ENCODE assay signal across 8 cellular contexts in the genomic region with DNA sequence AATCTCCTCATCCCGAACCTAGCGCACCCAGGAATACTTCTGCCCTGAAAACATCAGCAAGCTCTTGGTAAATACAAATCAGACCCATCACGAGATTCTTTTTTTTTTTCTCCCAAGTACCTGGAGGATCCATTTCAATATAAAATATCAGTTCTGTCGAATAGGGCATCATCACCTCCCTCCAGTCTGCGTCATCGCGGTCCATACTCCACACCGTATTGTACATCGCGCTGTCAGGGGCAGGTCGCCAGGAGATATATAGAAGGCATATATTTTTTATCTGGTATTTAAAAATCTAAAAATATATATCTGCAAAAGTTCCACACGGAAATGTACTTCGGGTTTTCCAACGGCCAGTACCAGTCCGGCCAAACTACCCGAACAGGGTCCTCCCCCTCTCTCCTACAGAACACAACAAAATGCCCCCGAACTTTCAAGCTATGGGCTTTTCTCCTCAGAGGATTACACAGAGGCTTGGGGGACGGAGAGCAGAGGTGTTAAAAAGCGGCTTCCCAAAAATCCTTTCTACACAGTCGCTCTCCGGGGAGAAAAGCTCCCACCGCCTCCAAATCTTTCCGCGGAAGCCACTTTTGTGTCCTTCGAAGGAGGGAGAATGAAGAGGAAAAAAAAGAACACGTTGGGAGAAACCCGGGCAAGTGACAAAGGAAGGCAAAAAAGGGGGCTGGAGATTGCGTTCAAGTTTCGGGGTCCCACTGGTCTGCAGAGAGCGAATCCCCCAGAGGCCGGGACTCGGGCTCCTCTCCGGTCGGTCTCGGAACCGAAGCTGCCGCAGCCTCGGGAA. TPM values are rescaled to one million over a fixed set of nuclear protein-coding genes. Genes with fewer than 3 reads are reported as not detected.
DNase-seq lines count a peak whose midpoint lies in the region; ATAC-seq, FAIRE-seq and TF ChIP-seq lines count a peak whose summit lies in the region.

No MANE protein-coding gene starts in this region.

- TF ChIP-seq CTCF in bronchial epithelial cell (IDR thresholded peaks at IDR 0.05; ENCODE audit: insufficient read depth, low read length, severe bottlenecking) (no peak), left lung (IDR thresholded peaks at IDR 0.05) (no peak)

- H3K4me3 Mint-ChIP-seq in CD8-positive, alpha-beta memory T cell: peak overlapping the region; percentile 94 to 100 (median 99)
- H3K4me3 Mint-ChIP-seq in T-helper 17 cell: peak overlapping the region; percentile 99

- peak overlapping the region; percentile 81 for H3K4me3 ChIP-seq in CD8-positive, alpha-beta memory T cell (ENCODE audit: low read length)
- peak overlapping the region; percentile 66 for H3K4me3 ChIP-seq in bronchial epithelial cell (ENCODE audit: low read depth, low read length)
- H3K4me3 ChIP-seq in left lung: peak overlapping the region; percentile 48 to 67

- no peak for FAIRE-seq in bronchial epithelial cell (lab: Jason Lieb, UNC)

- peaks cover 17% of the 10 kb centered on the region for H3K4me1 ChIP-seq in CD8-positive, alpha-beta memory T cell (ENCODE audit: insufficient read depth, low read length)
- peaks cover 0 to 27% of the 10 kb centered on the region in 2 donors for H3K4me1 ChIP-seq in left lung

- ATAC-seq in T-helper 17 cell: peak; percentile 27
- ATAC-seq in left lung: peak; percentile 5
- no peak for ATAC-seq in GM19397 (IDR thresholded peaks at IDR 0.05; ENCODE audit: unreplicated experiment)

- no peaks in the 10 kb centered on the region for H3K9me3 ChIP-seq in CD8-positive, alpha-beta memory T cell (ENCODE audit: low read length)
- H3K9me3 ChIP-seq in T-helper 17 cell (ENCODE audit: control insufficient read depth, low read length, poor library complexity, severe bottlenecking) (no peaks in the 10 kb centered on the region), left lung (no peaks in the 10 kb centered on the region)

- DNase-seq in CD8-positive, alpha-beta memory T cell: peak; percentile 7 to 48 (median 28)
- DNase-seq in LoVo (ENCODE audit: low spot score) (peak; percentile 36), T-helper 17 cell (peak in 1 of 3 donors; percentile 8), bronchial epithelial cell (ENCODE audit: low read depth) (peak; percentile 41), left lung (peak in 1 of 2 donors; percentile 41), SKM-1 treated with dmso at 0.1 percent for 144 hours (lab: John Stamatoyannopoulos, UW; ENCODE audit: unreplicated experiment) (no peak)
- peak; percentile 4 for DNase-seq in stimulated activated CD8-positive, alpha-beta memory T cell treated with anti-CD3 and anti-CD28 coated beads, Interleukin-12 subunit alpha, Interleukin-12 subunit beta, amount 100 ng/mL, for 1 hour (ENCODE audit: low read depth)

- H3K27ac Mint-ChIP-seq in CD8-positive, alpha-beta memory T cell: peak overlapping the region; percentile 59 to 100 (median 98)
- peak overlapping the region; percentile 94 for H3K27ac Mint-ChIP-seq in T-helper 17 cell

- H3K9me3 Mint-ChIP-seq in CD8-positive, alpha-beta memory T cell: no peaks in the 10 kb centered on the region

- H3K4me1 Mint-ChIP-seq in CD8-positive, alpha-beta memory T cell: peaks cover 27 to 40% (median 35%) of the 10 kb centered on the region in 3 donors
- peaks cover 21% of the 10 kb centered on the region for H3K4me1 Mint-ChIP-seq in T-helper 17 cell

- POLR2A ChIA-PET in CD8-positive, alpha-beta memory T cell (lab: Charles Lee): no interaction called here

- H3K36me3 Mint-ChIP-seq in CD8-positive, alpha-beta memory T cell: peaks cover 0 to 11% (median 2%) of the 10 kb centered on the region in 3 donors
- H3K36me3 Mint-ChIP-seq in T-helper 17 cell (ENCODE audit: low read depth): peaks cover 2% of the 10 kb centered on the region

- H3K27me3 ChIP-seq in CD8-positive, alpha-beta memory T cell (ENCODE audit: insufficient read depth, low read length, poor library complexity, severe bottlenecking): peaks cover 25% of the 10 kb centered on the region
- H3K27me3 ChIP-seq in bronchial epithelial cell (ENCODE audit: control insufficient read depth, insufficient read depth, low read length) (no peaks in the 10 kb centered on the region), left lung (peaks cover 0 to 45% of the 10 kb centered on the region in 2 donors)

- no peaks in the 10 kb centered on the region for H3K36me3 ChIP-seq in CD8-positive, alpha-beta memory T cell (ENCODE audit: insufficient read depth, low read length)
- H3K36me3 ChIP-seq in bronchial epithelial cell (ENCODE audit: control insufficient read depth, insufficient read depth, low read length) (no peaks in the 10 kb centered on the region), left lung (no peaks in the 10 kb centered on the region)

- peak overlapping the region; percentile 90 for H3K27ac ChIP-seq in CD8-positive, alpha-beta memory T cell (ENCODE audit: low read depth, low read length)
- H3K27ac ChIP-seq in left lung: peak overlapping the region; percentile 91 to 94

- peaks cover 16 to 40% of the 10 kb centered on the region in 2 donors for H3K27me3 Mint-ChIP-seq in CD8-positive, alpha-beta memory T cell
- H3K27me3 Mint-ChIP-seq in T-helper 17 cell: peaks cover 36% of the 10 kb centered on the region

- intact Hi-C loops in left lung (cut with DNase I): no loop called here

- CTCF ChIA-PET in CD8-positive, alpha-beta memory T cell (lab: Charles Lee): interaction anchor here (1.1 to 1.7 kb wide), 4 partner anchors 8 to 97 kb away, joined by 3 to 5 read pairs (median 3); no protein-coding TSS in a partner anchor

RNA-seq across cellular contexts. Expression of gene PIK3R3, which starts 0.5 kb away (rescaled TPM):
- total RNA-seq in CD8-positive, alpha-beta memory T cell: 1 to 10 TPM; 4.3 to 4.7 TPM
- polyA plus RNA-seq in CD8-positive, alpha-beta memory T cell: 3.3 TPM
- total RNA-seq in T-helper 17 cell (under 1 TPM; 0.32 to 0.47 TPM), bronchial epithelial cell (1.8 and 4.0 TPM in 2 replicates), left lung (10 to 100 TPM; 20.9 to 46.5 TPM)

RNA-seq across cellular contexts. Expression of gene TSPAN1, which starts 43.0 kb away (rescaled TPM):
- total RNA-seq in CD8-positive, alpha-beta memory T cell: not detected
- polyA plus RNA-seq in CD8-positive, alpha-beta memory T cell: not detected
- not detected for total RNA-seq in T-helper 17 cell
- total RNA-seq in bronchial epithelial cell: 42.1 and 49.4 TPM in 2 replicates
- 10 to 100 TPM; 32.3 to 50.6 TPM for total RNA-seq in left lung

RNA-seq across cellular contexts. Expression of gene P3R3URF, which starts 44.4 kb away (rescaled TPM):
- total RNA-seq in CD8-positive, alpha-beta memory T cell: not detected
- polyA plus RNA-seq in CD8-positive, alpha-beta memory T cell: not detected
- total RNA-seq in T-helper 17 cell (not detected), bronchial epithelial cell (not detected in 2 replicates), left lung (not detected)

Comparison
In these comparisons a context has a peak if more than half of its experiments do, and no peak if none do; other contexts are left out.
1. RNA of gene TSPAN1, which starts 43.0 kb away (total RNA-seq): 32.3 to 50.6 TPM in left lung and 42.1 to 49.4 TPM in bronchial epithelial cell; not detected in CD8-positive, alpha-beta memory T cell and not detected in T-helper 17 cell; every median in the first group is over 10 times any median in the second.
2. Peak in every context shown above with its lines, with median percentiles within 50 percentile points of each other: H3K4me3 ChIP-seq.